In genomic region chr17:64778102-64778366, GRCh38 we compare ENCODE assay signal across 7 cellular contexts.
DNase-seq lines count a peak whose midpoint lies in the region; ATAC-seq, FAIRE-seq and TF ChIP-seq lines count a peak whose summit lies in the region.

No MANE protein-coding gene starts in this region.

- H3K4me2 ChIP-seq in H9 (ENCODE audit: insufficient read depth, insufficient read length, low read length) (peak overlapping the region; percentile 38), smooth muscle cell (peak overlapping the region; percentile 97)

- peaks cover 33% of the 10 kb centered on the region for H3K27me3 ChIP-seq in H9 (ENCODE audit: insufficient read depth, low read length)
- H3K27me3 ChIP-seq in iPS-20b (ENCODE audit: insufficient read depth, low read length) = peaks cover 86% of the 10 kb centered on the region
- peaks cover 46% of the 10 kb centered on the region for H3K27me3 ChIP-seq in smooth muscle cell (ENCODE audit: low read depth)

- H3K9ac ChIP-seq in H9 (ENCODE audit: extremely low read depth, insufficient read length, low read length) = no peak overlapping the region
- no peak overlapping the region for H3K9ac ChIP-seq in iPS-20b (ENCODE audit: low read depth, low read length)
- H3K9ac ChIP-seq in smooth muscle cell (ENCODE audit: low read depth) = no peak overlapping the region

- H2BK12ac ChIP-seq in H9 (ENCODE audit: insufficient read length, low read depth, low read length) = no peak overlapping the region

- H3K79me2 ChIP-seq in H9 (ENCODE audit: insufficient read depth, low read length) (no peaks in the 10 kb centered on the region), smooth muscle cell (ENCODE audit: low read depth) (no peaks in the 10 kb centered on the region)

- DNase-seq in H9 = no peak
- DNase-seq in smooth muscle cell (lab: John Stamatoyannopoulos, UW; ENCODE audit: unreplicated experiment) = no peak
- no peak for DNase-seq in GM12891 (ENCODE audit: insufficient read length, low spot score)
- no peak for DNase-seq in NCI-H2081 (lab: John Stamatoyannopoulos, UW)

- no peak overlapping the region for H3K18ac ChIP-seq in H9 (ENCODE audit: insufficient read length, low read depth, low read length)

- H3K27ac ChIP-seq in H9 (ENCODE audit: insufficient read length, low read depth, low read length) (no peak overlapping the region), iPS-20b (ENCODE audit: low read length) (no peak overlapping the region), smooth muscle cell (ENCODE audit: low read depth) (no peak overlapping the region)

- H3K4me3 ChIP-seq in iPS-20b (ENCODE audit: low read length) = peak overlapping the region; percentile 34; the same call in 1 of the 2 replicates
- H3K4me3 ChIP-seq in smooth muscle cell = peak overlapping the region; percentile 54

- H3K9me3 ChIP-seq in H9 (ENCODE audit: control insufficient read depth, low read depth, low read length) (no peaks in the 10 kb centered on the region), iPS-20b (ENCODE audit: insufficient read depth, low read depth, low read length) (no peaks in the 10 kb centered on the region; the same call in 1 of the 2 replicates), smooth muscle cell (replicated peaks; ENCODE audit: low read depth) (no peaks in the 10 kb centered on the region)

- H2BK20ac ChIP-seq in H9 (ENCODE audit: low read depth, low read length, poor library complexity, severe bottlenecking) = no peak overlapping the region

- no peak overlapping the region for H4K5ac ChIP-seq in H9 (ENCODE audit: insufficient read length, low read depth, low read length)

- H3K27ac Mint-ChIP-seq in H9 = no peak overlapping the region
- no peak overlapping the region for H3K27ac Mint-ChIP-seq in activated T-helper 17 cell treated with anti-CD3 and anti-CD28 coated beads, Interleukin-2, amount 50 U/mL, for 72 hours

- H3F3A ChIP-seq in smooth muscle cell (ENCODE audit: low read depth) = no peaks in the 10 kb centered on the region

- no peak overlapping the region for H3K14ac ChIP-seq in H9 (ENCODE audit: insufficient read depth, low read length)

- TF ChIP-seq CTCF in H9 (conservative IDR thresholded peaks at IDR 0.05) (no peak), smooth muscle cell (IDR thresholded peaks at IDR 0.05; ENCODE audit: borderline replicate concordance, insufficient read depth, poor library complexity, severe bottlenecking) (no peak)

- H3K27me3 Mint-ChIP-seq in H9 (ENCODE audit: low read depth) = peaks cover 80% of the 10 kb centered on the region
- no peaks in the 10 kb centered on the region for H3K27me3 Mint-ChIP-seq in activated T-helper 17 cell treated with anti-CD3 and anti-CD28 coated beads, Interleukin-2, amount 50 U/mL, for 72 hours

- H3K4me1 ChIP-seq in H9 (ENCODE audit: insufficient read depth, low read length) = no peaks in the 10 kb centered on the region; the same call in 1 of the 2 replicates
- H3K4me1 ChIP-seq in iPS-20b (ENCODE audit: insufficient read depth, low read length) = peaks cover 11% of the 10 kb centered on the region; the same call in 1 of the 2 replicates
- peaks cover 49% of the 10 kb centered on the region for H3K4me1 ChIP-seq in smooth muscle cell (ENCODE audit: low read depth)

- no peaks in the 10 kb centered on the region for H4K20me1 ChIP-seq in H9 (ENCODE audit: control insufficient read depth, insufficient read depth, insufficient read length)
- peaks cover 11% of the 10 kb centered on the region for H4K20me1 ChIP-seq in smooth muscle cell (ENCODE audit: low read depth)

- no peak overlapping the region for H2BK5ac ChIP-seq in H9 (ENCODE audit: insufficient read length, low read length)

- FAIRE-seq in GM12891 (lab: Jason Lieb, UNC) = no peak

- ATAC-seq in activated T-helper 17 cell treated with anti-CD3 and anti-CD28 coated beads, Interleukin-2, amount 50 U/mL, for 72 hours (replicated peaks) = no peak
- no peak for ATAC-seq in GM19351 (IDR thresholded peaks at IDR 0.05; ENCODE audit: unreplicated experiment)

- H3K4me1 Mint-ChIP-seq in H9 = peaks cover 19 to 28% of the 10 kb centered on the region in 2 experiments
- peaks cover 2% of the 10 kb centered on the region for H3K4me1 Mint-ChIP-seq in activated T-helper 17 cell treated with anti-CD3 and anti-CD28 coated beads, Interleukin-2, amount 50 U/mL, for 72 hours

- H3K23me2 ChIP-seq in H9 (ENCODE audit: insufficient read length, low read depth, low read length, poor library complexity, severe bottlenecking) = peaks cover 31% of the 10 kb centered on the region

- H3K36me3 ChIP-seq in iPS-20b (ENCODE audit: insufficient read depth, low read depth, low read length) (no peaks in the 10 kb centered on the region), smooth muscle cell (ENCODE audit: low read depth) (no peaks in the 10 kb centered on the region)

- no peak overlapping the region for H2BK120ac ChIP-seq in H9 (ENCODE audit: low read depth, low read length, poor library complexity, severe bottlenecking)

- no peak for TF ChIP-seq POLR2A in GM12891 (IDR thresholded peaks at IDR 0.05; ENCODE audit: low read depth, low read length)

- H2AFZ ChIP-seq in H9 (ENCODE audit: low read length) (no peak overlapping the region), smooth muscle cell (ENCODE audit: low read depth) (no peak overlapping the region)

- no peaks in the 10 kb centered on the region for H3K79me1 ChIP-seq in H9 (ENCODE audit: insufficient read depth, low read depth, low read length, poor library complexity, severe bottlenecking)

- H2AK5ac ChIP-seq in H9 (ENCODE audit: insufficient read length, low read length) = no peak overlapping the region

- H4K8ac ChIP-seq in H9 (replicated peaks; ENCODE audit: insufficient read length, low read depth, low read length) = no peak overlapping the region

- H3K9me3 Mint-ChIP-seq in H9 = peaks cover 0 to 2% of the 10 kb centered on the region in 2 experiments; a peak in 1 of 5 replicates
- no peaks in the 10 kb centered on the region for H3K9me3 Mint-ChIP-seq in activated T-helper 17 cell treated with anti-CD3 and anti-CD28 coated beads, Interleukin-2, amount 50 U/mL, for 72 hours

- H2BK15ac ChIP-seq in H9 (ENCODE audit: low read depth, low read length) = no peak overlapping the region

- H3K23ac ChIP-seq in H9 (ENCODE audit: insufficient read length, low read depth, low read length) = no peak overlapping the region

- H4K91ac ChIP-seq in H9 (ENCODE audit: insufficient read length, low read depth, low read length) = no peak overlapping the region

- H3K36me3 Mint-ChIP-seq in H9 (ENCODE audit: insufficient read depth in 1 of 3, low read depth in 3 of 3) = no peaks in the 10 kb centered on the region; a peak in 1 of 7 replicates
- H3K36me3 Mint-ChIP-seq in activated T-helper 17 cell treated with anti-CD3 and anti-CD28 coated beads, Interleukin-2, amount 50 U/mL, for 72 hours (ENCODE audit: low read depth) = no peaks in the 10 kb centered on the region

- no peak overlapping the region for H3K4ac ChIP-seq in H9 (ENCODE audit: low read depth, low read length)

- H3K4me3 Mint-ChIP-seq in H9 = peak overlapping the region; percentile 48 to 78
- peak overlapping the region; percentile 53 for H3K4me3 Mint-ChIP-seq in activated T-helper 17 cell treated with anti-CD3 and anti-CD28 coated beads, Interleukin-2, amount 50 U/mL, for 72 hours

- H3T11ph ChIP-seq in H9 (ENCODE audit: low read length) = no peak overlapping the region

- no CpG with 5 or more reads among the region's 16 CpGs for WGBS in H9 (ENCODE audit: extremely low coverage, insufficient read length, low lambda C conversion rate)
- WGBS in smooth muscle cell (ENCODE audit: low lambda C conversion rate) = 13% methylated on average over 16 of the region's 16 CpGs

- no peak overlapping the region for H3K56ac ChIP-seq in H9 (ENCODE audit: insufficient read length, low read depth, low read length)

TF ChIP-seq in GM12891, 5 proteins besides CTCF, POLR2A, EP300 and RAD21:
- TF ChIP-seq POLR2AphosphoS5 (IDR thresholded peaks at IDR 0.05; ENCODE audit: low read depth, low read length) (no peak), PAX5 (IDR thresholded peaks at IDR 0.05; ENCODE audit: insufficient read depth, low read length, severe bottlenecking) (no peak), POU2F2 (IDR thresholded peaks at IDR 0.05; ENCODE audit: low read depth, low read length) (no peak), TAF1 (IDR thresholded peaks at IDR 0.05; ENCODE audit: low read depth, low read length) (no peak), SPI1 (IDR thresholded peaks at IDR 0.05; ENCODE audit: low read depth, low read length) (no peak)
